20 cellular contexts compared by ENCODE assay signal in the genomic region with DNA sequence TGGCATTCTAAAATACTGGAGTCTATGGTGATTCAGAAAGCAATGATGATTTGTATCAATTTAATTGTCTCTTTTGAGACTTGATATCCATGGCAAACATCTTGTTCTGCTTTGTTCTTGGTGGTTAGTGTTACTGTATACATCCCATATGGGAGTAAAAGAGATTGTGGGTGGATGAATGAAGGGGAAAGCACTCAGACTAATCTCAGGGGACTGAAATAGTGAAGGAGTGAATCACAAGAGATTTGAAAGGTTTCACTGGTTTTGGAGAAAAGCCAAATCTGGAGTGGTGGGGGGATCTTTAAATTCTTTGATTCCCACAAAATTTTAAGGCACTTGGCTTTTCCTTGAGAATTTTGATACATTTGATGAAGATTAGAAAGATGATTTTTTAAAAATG.
DNase-seq lines count a peak whose midpoint lies in the region; ATAC-seq, FAIRE-seq and TF ChIP-seq lines count a peak whose summit lies in the region.
"Had no signal": no experiment of that assay in that cellular context is flagged by ENCODE, and none has a peak within 500 bp of the region (broad histone marks: within the 10 kb centered on the region; RNA-seq: fewer than 3 reads in every experiment).

No MANE protein-coding gene starts in this region.

- no peak overlapping the region for H3K4me3 ChIP-seq in A673 (ENCODE audit: low read depth, low read length, poor library complexity, severe bottlenecking)
- H3K4me3 ChIP-seq in astrocyte (ENCODE audit: insufficient read depth, low read depth, low read length) = no peak overlapping the region
- H3K4me3 ChIP-seq: A549, heart right ventricle, psoas muscle, tibial artery had no signal

- H3K9me3 Mint-ChIP-seq in HFFc6 (no peaks in the 10 kb centered on the region; the same call in 1 of the 2 replicates), astrocyte (ENCODE audit: unreplicated experiment) (no peaks in the 10 kb centered on the region), progenitor cell of endocrine pancreas (ENCODE audit: low read depth) (no peaks in the 10 kb centered on the region), WTC11 (no peaks in the 10 kb centered on the region)
- H3K9me3 Mint-ChIP-seq: endodermal cell had no signal

- no peaks in the 10 kb centered on the region; the same call in 1 of the 2 replicates for H3K27me3 Mint-ChIP-seq in HFFc6 (ENCODE audit: insufficient read depth)
- H3K27me3 Mint-ChIP-seq in astrocyte (ENCODE audit: low read depth, unreplicated experiment) = no peaks in the 10 kb centered on the region
- H3K27me3 Mint-ChIP-seq in progenitor cell of endocrine pancreas = no peaks in the 10 kb centered on the region
- no peaks in the 10 kb centered on the region for H3K27me3 Mint-ChIP-seq in WTC11 (ENCODE audit: low read depth)

- no peaks in the 10 kb centered on the region for H4K20me1 ChIP-seq in astrocyte (ENCODE audit: insufficient read depth, low read length)

- H3K27ac Mint-ChIP-seq in HFFc6 = peak overlapping the region; percentile 49
- peak overlapping the region; percentile 96 for H3K27ac Mint-ChIP-seq in astrocyte (ENCODE audit: unreplicated experiment)
- H3K27ac Mint-ChIP-seq in progenitor cell of endocrine pancreas = no peak overlapping the region
- no peak overlapping the region for H3K27ac Mint-ChIP-seq in WTC11
- H3K27ac Mint-ChIP-seq: endodermal cell had no signal

- H3K36me3 ChIP-seq in A673 (ENCODE audit: insufficient read depth, low read length, poor library complexity, severe bottlenecking) = no peaks in the 10 kb centered on the region
- no peaks in the 10 kb centered on the region for H3K36me3 ChIP-seq in astrocyte (ENCODE audit: insufficient read depth, low read length)
- H3K36me3 ChIP-seq: heart right ventricle, tibial artery had no signal

- H2AFZ ChIP-seq in astrocyte (ENCODE audit: low read depth, low read length) = no peak overlapping the region

- intact Hi-C loops in A673 (cut with micrococcal nuclease; ENCODE audit: unreplicated experiment) = no loop called here
- intact Hi-C loops in left colon (cut with DNase I, micrococcal nuclease) = no loop called here

- H3K4me3 Mint-ChIP-seq in HFFc6 (no peak overlapping the region; the same call in 1 of the 2 replicates), astrocyte (ENCODE audit: unreplicated experiment) (no peak overlapping the region), progenitor cell of endocrine pancreas (ENCODE audit: low read depth) (no peak overlapping the region), WTC11 (no peak overlapping the region)
- H3K4me3 Mint-ChIP-seq: endodermal cell had no signal

- H3K9ac ChIP-seq in astrocyte (ENCODE audit: low read length) = peak overlapping the region; percentile 37

- FAIRE-seq in astrocyte (lab: Jason Lieb, UNC) = peak; percentile 71
- FAIRE-seq: A549, D721Med had no signal

- peaks cover 75% of the 10 kb centered on the region for H3K4me1 Mint-ChIP-seq in HFFc6 (ENCODE audit: low read depth)
- H3K4me1 Mint-ChIP-seq in astrocyte (ENCODE audit: low read depth, unreplicated experiment) = peaks cover 40% of the 10 kb centered on the region
- no peaks in the 10 kb centered on the region for H3K4me1 Mint-ChIP-seq in progenitor cell of endocrine pancreas (ENCODE audit: low read depth)
- 0 out of 2 replicates have a peak, but pooled peaks cover 4% of the 10 kb centered on the region for H3K4me1 Mint-ChIP-seq in WTC11

- H3K36me3 Mint-ChIP-seq in HFFc6 (ENCODE audit: low read depth) = peaks cover 4% of the 10 kb centered on the region
- no peaks in the 10 kb centered on the region for H3K36me3 Mint-ChIP-seq in astrocyte (ENCODE audit: low read depth, unreplicated experiment)
- H3K36me3 Mint-ChIP-seq in progenitor cell of endocrine pancreas (ENCODE audit: insufficient read depth) = no peaks in the 10 kb centered on the region
- H3K36me3 Mint-ChIP-seq in WTC11 = no peaks in the 10 kb centered on the region

- H3K27ac ChIP-seq in A673 (ENCODE audit: low read depth, low read length, poor library complexity, severe bottlenecking) (no peak overlapping the region), astrocyte (ENCODE audit: low read depth, low read length) (peak overlapping the region; percentile 70)
- H3K27ac ChIP-seq: A549, heart right ventricle, psoas muscle, tibial artery had no signal

- H3K27me3 ChIP-seq in A673 (replicated peaks; ENCODE audit: insufficient read depth, low read depth, low read length, poor library complexity) (no peaks in the 10 kb centered on the region), astrocyte (ENCODE audit: insufficient read depth, low read length) (no peaks in the 10 kb centered on the region)
- H3K27me3 ChIP-seq: heart right ventricle, tibial artery had no signal

- no TSS peak for BruUV-seq in A673 (replicated peaks; lab: Mats Ljungman, UMichigan)

- ATAC-seq in left colon = no peak
- ATAC-seq in WTC11 = no peak
- ATAC-seq: A549, heart right ventricle, left cardiac atrium, psoas muscle had no signal

- no peak for TF ChIP-seq CTCF in A673 (conservative IDR thresholded peaks at IDR 0.05; ENCODE audit: low read depth, low read length)
- no peak for TF ChIP-seq CTCF in HFFc6 (IDR thresholded peaks at IDR 0.05)
- no peak for TF ChIP-seq CTCF in astrocyte (IDR thresholded peaks at IDR 0.05; ENCODE audit: insufficient read depth, low read depth, low read length)
- TF ChIP-seq CTCF in progenitor cell of endocrine pancreas (IDR thresholded peaks at IDR 0.05; ENCODE audit: unreplicated experiment) = no peak
- TF ChIP-seq CTCF in WTC11 (IDR thresholded peaks at IDR 0.05) = no peak

- H3K9me3 ChIP-seq in A673 (ENCODE audit: low read depth, low read length, poor library complexity, severe bottlenecking) (no peaks in the 10 kb centered on the region), astrocyte (ENCODE audit: insufficient read depth, low read depth, low read length) (no peaks in the 10 kb centered on the region)
- H3K9me3 ChIP-seq: heart right ventricle, psoas muscle, tibial artery had no signal

- no peaks in the 10 kb centered on the region for H3K79me2 ChIP-seq in astrocyte (ENCODE audit: insufficient read depth, low read length)

- H3K4me1 ChIP-seq in A673 (ENCODE audit: insufficient read depth, low read length, poor library complexity, severe bottlenecking) (no peaks in the 10 kb centered on the region), astrocyte (ENCODE audit: insufficient read depth, low read length) (peaks cover 17% of the 10 kb centered on the region)
- H3K4me1 ChIP-seq: A549, heart right ventricle, psoas muscle, tibial artery had no signal

- POLR2A ChIA-PET in A673 (lab: Charles Lee; ENCODE audit: low non-redundant PET) (no interaction called here), WTC11 (lab: Charles Lee) (no interaction called here)

- peak overlapping the region; percentile 67 for H3K4me2 ChIP-seq in astrocyte (ENCODE audit: low read length)
- H3K4me2 ChIP-seq: A549 had no signal

- DNase-seq in A673 (ENCODE audit: low spot score) (peak; percentile 63), HFFc6 (peak; percentile 35), astrocyte (ENCODE audit: low read depth) (peak; percentile 93), hepatic stellate cell (ENCODE audit: low spot score) (peak; percentile 24), progenitor cell of endocrine pancreas (ENCODE audit: low spot score, unreplicated experiment) (no peak), DMS53 (lab: John Stamatoyannopoulos, UW) (no peak), left colon (no peak), WTC11 (ENCODE audit: low spot score) (no peak)
- DNase-seq: activated CD4-positive, CD25-positive, alpha-beta regulatory T cell treated with anti-CD3 and anti-CD28 coated beads, Interleukin-2, amount 50 U/mL, for 72 hours; activated naive CD4-positive, alpha-beta T cell treated with Interleukin-2 at 50 U/mL for 16 hours; endodermal cell; heart right ventricle; left cardiac atrium; NCI-H2081; psoas muscle; RPMI8226; stimulated activated CD4-positive, alpha-beta T cell treated with anti-CD3 and anti-CD28 coated beads, Interleukin-4, amount 100 ng/mL, for 1 hour; tibial artery had no signal

- CTCF ChIA-PET in A673 (lab: Charles Lee) (no interaction called here), WTC11 (lab: Charles Lee) (no interaction called here)

TF ChIP-seq in WTC11, 78 proteins besides CTCF, POLR2A, EP300 and RAD21 (continues in another document):
- TF ChIP-seq ZNF138 (CRISPR knock-in tag; conservative IDR thresholded peaks at IDR 0.05) (no peak), NR1H2 (CRISPR knock-in tag; IDR thresholded peaks at IDR 0.05) (no peak), ZNF219 (CRISPR knock-in tag; IDR thresholded peaks at IDR 0.05; ENCODE audit: borderline replicate concordance) (no peak), ZBTB21 (CRISPR knock-in tag; IDR thresholded peaks at IDR 0.05; ENCODE audit: borderline replicate concordance) (no peak), KAT7 (CRISPR knock-in tag; IDR thresholded peaks at IDR 0.05; ENCODE audit: borderline replicate concordance) (no peak)
- TF ChIP-seq, protein P1, sequence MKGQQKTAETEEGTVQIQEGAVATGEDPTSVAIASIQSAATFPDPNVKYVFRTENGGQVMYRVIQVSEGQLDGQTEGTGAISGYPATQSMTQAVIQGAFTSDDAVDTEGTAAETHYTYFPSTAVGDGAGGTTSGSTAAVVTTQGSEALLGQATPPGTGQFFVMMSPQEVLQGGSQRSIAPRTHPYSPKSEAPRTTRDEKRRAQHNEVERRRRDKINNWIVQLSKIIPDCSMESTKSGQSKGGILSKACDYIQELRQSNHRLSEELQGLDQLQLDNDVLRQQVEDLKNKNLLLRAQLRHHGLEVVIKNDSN (CRISPR knock-in tag; IDR thresholded peaks at IDR 0.05) = no peak

Comparison
In these comparisons a context has a peak if more than half of its experiments do, and no peak if none do; other contexts are left out.
1. DNase-seq: peak in A673 (single experiment), HFFc6 (single experiment), astrocyte (single experiment) and hepatic stellate cell (single experiment); none in progenitor cell of endocrine pancreas (single experiment), DMS53 (single experiment), left colon (0 of 2) and WTC11 (single experiment).
2. H3K27ac Mint-ChIP-seq: peak in HFFc6 (single experiment) and astrocyte (single experiment); none in progenitor cell of endocrine pancreas (single experiment) and WTC11 (single experiment).